1 cellular context compared by ENCODE assay signal in genomic region chr1:35769188-35769758, GRCh38.
TF ChIP-seq lines count a peak whose summit lies in the region.

No MANE protein-coding gene starts in this region.

TF ChIP-seq in liver, 16 proteins besides CTCF, POLR2A, EP300 and RAD21 (continued from another document):
- peak; percentile 12 for TF ChIP-seq REST (IDR thresholded peaks at IDR 0.05)
